In the genomic region with DNA sequence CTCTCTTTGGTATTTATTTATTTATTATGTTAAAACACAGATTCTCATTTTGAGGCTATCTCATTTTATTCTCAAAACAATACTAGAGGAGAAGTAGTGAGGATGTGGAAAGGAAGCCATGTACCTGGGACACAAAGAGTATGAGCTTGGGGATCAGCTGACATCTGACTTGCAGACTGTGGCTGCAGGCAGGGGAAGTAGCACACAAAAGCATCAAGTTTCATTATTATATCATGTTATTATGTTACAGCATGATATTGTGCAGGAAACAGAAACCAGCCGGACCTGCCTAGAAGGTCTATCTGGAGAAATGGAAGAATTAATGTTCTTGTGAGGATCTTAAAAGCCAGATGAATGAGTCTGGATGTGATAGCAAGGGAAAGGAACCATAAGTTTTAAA, we compare ENCODE assay signal across 12 cellular contexts.
DNase-seq lines count a peak whose midpoint lies in the region; ATAC-seq and TF ChIP-seq lines count a peak whose summit lies in the region.
"Had no signal": no experiment of that assay in that cellular context is flagged by ENCODE, and none has a peak within 500 bp of the region (broad histone marks: within the 10 kb centered on the region; RNA-seq: fewer than 3 reads in every experiment).

No MANE protein-coding gene starts in this region.

- no peaks in the 10 kb centered on the region for H3K36me3 ChIP-seq in adrenal gland (replicated peaks in 1 of 2)
- H3K36me3 ChIP-seq in testis (ENCODE audit: low read depth, missing control alignments) = no peaks in the 10 kb centered on the region

- no peaks in the 10 kb centered on the region for H3K4me1 Mint-ChIP-seq in activated T-cell treated with anti-CD3 and anti-CD28 coated beads, Interleukin-2, amount 50 U/mL, for 4 hours (ENCODE audit: low read depth)

- 38 to 55% (median 45%) methylated on average over 1 of the region's 1 CpG for WGBS in adrenal gland, 4 donors
- whole genome bisulfite sequencing in testis, 2 donors = 58 to 76% methylated on average over 1 of the region's 1 CpG

- H3K4me1 ChIP-seq in adrenal gland (replicated peaks in 1 of 2) (no peaks in the 10 kb centered on the region), testis (no peaks in the 10 kb centered on the region)

- ATAC-seq in GM19463 (IDR thresholded peaks at IDR 0.05; ENCODE audit: unreplicated experiment) (peak; percentile 63), HG03097 (IDR thresholded peaks at IDR 0.05; ENCODE audit: low FRiP score, unreplicated experiment) (peak; percentile 75)
- ATAC-seq in activated T-cell treated with anti-CD3 and anti-CD28 coated beads, Interleukin-2, amount 50 U/mL, for 4 hours = no peak

- TF ChIP-seq POLR2A in adrenal gland (IDR thresholded peaks at IDR 0.05) (no peak), testis (IDR thresholded peaks at IDR 0.05) (no peak)

- H3K9me3 ChIP-seq in adrenal gland (replicated peaks in 1 of 3) (no peaks in the 10 kb centered on the region), testis (no peaks in the 10 kb centered on the region)

- H3K27ac ChIP-seq in adrenal gland = no peak overlapping the region
- H3K27ac ChIP-seq in testis = no peak overlapping the region
- H3K27ac ChIP-seq: BLaER1 had no signal

- intact Hi-C loops in adrenal gland (cut with DNase I) = no loop called here
- intact Hi-C loops in testis (cut with DNase I; ENCODE audit: low total_unique reads) = no loop called here

- DNase-seq in GM13977 (ENCODE audit: low spot score) (peak; percentile 13), NOMO-1 treated with DMSO at 0.1 percent for 48 hours (lab: John Stamatoyannopoulos, UW; ENCODE audit: unreplicated experiment) (peak; percentile 59), adrenal gland (no peak), testis (no peak), NCI-H526 treated with DMSO at 0.1 percent for 48 hours (lab: John Stamatoyannopoulos, UW) (no peak)
- no peak for DNase-seq in activated T-cell treated with anti-CD3 and anti-CD28 coated beads, Interleukin-2, amount 50 U/mL, for 4 hours
- DNase-seq: KG1, SHP77, small intestine had no signal

- no peaks in the 10 kb centered on the region for H3K9me3 Mint-ChIP-seq in activated T-cell treated with anti-CD3 and anti-CD28 coated beads, Interleukin-2, amount 50 U/mL, for 4 hours

- TF ChIP-seq CTCF in GM13977 (IDR thresholded peaks at IDR 0.05; ENCODE audit: extremely low read depth, insufficient read depth, missing control alignments) (no peak), adrenal gland (IDR thresholded peaks at IDR 0.05) (no peak), testis (IDR thresholded peaks at IDR 0.05) (no peak)

- H3K4me3 Mint-ChIP-seq in activated T-cell treated with anti-CD3 and anti-CD28 coated beads, Interleukin-2, amount 50 U/mL, for 4 hours = no peak overlapping the region

- in situ Hi-C loops in GM13977 (cut with MboI; ENCODE audit: low pct_unique_long_range_greater_than_20kb, low sequenced_read_pairs, unreplicated experiment) = no loop called here

- H3K4me3 ChIP-seq in adrenal gland (no peak overlapping the region), testis (no peak overlapping the region)
- H3K4me3 ChIP-seq: BLaER1 had no signal

- no peaks in the 10 kb centered on the region for H3K36me3 Mint-ChIP-seq in activated T-cell treated with anti-CD3 and anti-CD28 coated beads, Interleukin-2, amount 50 U/mL, for 4 hours (ENCODE audit: insufficient read depth)

- H3K27me3 ChIP-seq in adrenal gland (no peaks in the 10 kb centered on the region), testis (no peaks in the 10 kb centered on the region)
- H3K27me3 ChIP-seq: BLaER1 had no signal

- no peaks in the 10 kb centered on the region for H3K27me3 Mint-ChIP-seq in activated T-cell treated with anti-CD3 and anti-CD28 coated beads, Interleukin-2, amount 50 U/mL, for 4 hours (ENCODE audit: low read depth)

Comparison
In these comparisons a context has a peak if more than half of its experiments do, and no peak if none do; other contexts are left out.
1. DNase-seq: peak in GM13977 (single experiment) and NOMO-1 treated with DMSO at 0.1 percent for 48 hours (single experiment); none in activated T-cell treated with anti-CD3 and anti-CD28 coated beads, Interleukin-2, amount 50 U/mL, for 4 hours (single experiment), adrenal gland (0 of 7), testis (single experiment) and NCI-H526 treated with DMSO at 0.1 percent for 48 hours (single experiment).
2. ATAC-seq: peak in GM19463 (single experiment) and HG03097 (single experiment); none in activated T-cell treated with anti-CD3 and anti-CD28 coated beads, Interleukin-2, amount 50 U/mL, for 4 hours (0 of 2).